In genomic region chr9:62838024-62838718, GRCh38 we compare ENCODE assay signal across 8 cellular contexts.
A peak's percentile ranks its signal among the peaks of the same experiment; 100 is the strongest.
DNase-seq lines count a peak whose midpoint lies in the region; ATAC-seq and TF ChIP-seq lines count a peak whose summit lies in the region.
"Not testable (repeated sequence)": the region's sequence is repeated elsewhere in the genome, so short reads cannot be mapped to it uniquely, and the experiment has no call there.

No MANE protein-coding gene starts in this region.

- TF ChIP-seq CTCF in AG09309 (IDR thresholded peaks at IDR 0.05; ENCODE audit: control insufficient read depth, insufficient read depth, low read depth, low read length, missing control alignments); Peyer's patch (IDR thresholded peaks at IDR 0.05): not testable (repeated sequence)

- not testable (repeated sequence) for H3K27me3 ChIP-seq in Peyer's patch; esophagus (ENCODE audit: control insufficient read depth in 1 of 2, insufficient read depth in 2 of 2, low read length in 2 of 2)

- peak overlapping the region; percentile 28 to 96 (median 71) for H3K27ac ChIP-seq in Peyer's patch
- peak overlapping the region in 1 of 2 donors; percentile 63 for H3K27ac ChIP-seq in esophagus (ENCODE audit: low read depth in 2 of 2, low read length in 1 of 2)

- peaks cover 0 to 15% (median 0%) of the 10 kb centered on the region in 4 donors for H3K4me1 ChIP-seq in Peyer's patch
- H3K4me1 ChIP-seq in esophagus (ENCODE audit: control insufficient read depth in 2 of 2, insufficient read depth in 2 of 2, low read length in 1 of 2), result not testable (repeated sequence)

- H3K9me3 ChIP-seq in Peyer's patch; esophagus (ENCODE audit: control insufficient read depth in 2 of 2, insufficient read depth in 1 of 2, low read depth in 1 of 2, low read length in 1 of 2): not testable (repeated sequence)

- not testable (repeated sequence) for H3K36me3 ChIP-seq in Peyer's patch; esophagus (ENCODE audit: control insufficient read depth in 2 of 2, insufficient read depth in 2 of 2, low read length in 1 of 2)

- H3K4me3 ChIP-seq in AG09309 (ENCODE audit: control insufficient read depth, low read depth, low read length), result peak overlapping the region; percentile 41
- H3K4me3 ChIP-seq in Peyer's patch, result peak overlapping the region; percentile 36 to 65 (median 47)
- H3K4me3 ChIP-seq in esophagus (ENCODE audit: low read depth in 1 of 2, low read length in 2 of 2), result peak overlapping the region; percentile 42 to 55

- peak; percentile 18 to 29 for TF ChIP-seq POLR2A in Peyer's patch (IDR thresholded peaks at IDR 0.05)

- WGBS in esophagus, 2 donors, result 1 to 2% methylated on average over 46 to 57 of the region's 60 CpGs

- DNase-seq in AG09309 (ENCODE audit: low read depth) (peak; percentile 7), Peyer's patch (peak; percentile 73 to 98 (median 97)), mesenteric fat pad (ENCODE audit: low spot score) (peak; percentile 96)
- peak; percentile 83 to 88 for DNase-seq in activated T-helper 1 cell treated with anti-CD3 and anti-CD28 coated beads, Interleukin-2, amount 50 U/mL, for 16 hours (ENCODE audit: low read depth in 1 of 2, low spot score in 1 of 2)
- peak; percentile 92 for DNase-seq in stimulated activated CD4-positive, alpha-beta T cell treated with anti-CD3 and anti-CD28 coated beads, Interleukin-2, amount 100 ng/mL, for 4 hours (ENCODE audit: low read depth)

- ATAC-seq in GM19035 (IDR thresholded peaks at IDR 0.05; ENCODE audit: unreplicated experiment), result peak; percentile 100
- ATAC-seq in HG02981 (IDR thresholded peaks at IDR 0.05; ENCODE audit: unreplicated experiment), result peak; percentile 99

Comparison
In these comparisons a context has a peak if more than half of its experiments do, and no peak if none do; other contexts are left out.
1. DNase-seq: peak in every context shown above with its lines; median percentile 97 in Peyer's patch; 96 in mesenteric fat pad; 92 in stimulated activated CD4-positive, alpha-beta T cell treated with anti-CD3 and anti-CD28 coated beads, Interleukin-2, amount 100 ng/mL, for 4 hours; 86 in activated T-helper 1 cell treated with anti-CD3 and anti-CD28 coated beads, Interleukin-2, amount 50 U/mL, for 16 hours; 7 in AG09309.